ENCODE assay signal across 9 cellular contexts in the genomic region with DNA sequence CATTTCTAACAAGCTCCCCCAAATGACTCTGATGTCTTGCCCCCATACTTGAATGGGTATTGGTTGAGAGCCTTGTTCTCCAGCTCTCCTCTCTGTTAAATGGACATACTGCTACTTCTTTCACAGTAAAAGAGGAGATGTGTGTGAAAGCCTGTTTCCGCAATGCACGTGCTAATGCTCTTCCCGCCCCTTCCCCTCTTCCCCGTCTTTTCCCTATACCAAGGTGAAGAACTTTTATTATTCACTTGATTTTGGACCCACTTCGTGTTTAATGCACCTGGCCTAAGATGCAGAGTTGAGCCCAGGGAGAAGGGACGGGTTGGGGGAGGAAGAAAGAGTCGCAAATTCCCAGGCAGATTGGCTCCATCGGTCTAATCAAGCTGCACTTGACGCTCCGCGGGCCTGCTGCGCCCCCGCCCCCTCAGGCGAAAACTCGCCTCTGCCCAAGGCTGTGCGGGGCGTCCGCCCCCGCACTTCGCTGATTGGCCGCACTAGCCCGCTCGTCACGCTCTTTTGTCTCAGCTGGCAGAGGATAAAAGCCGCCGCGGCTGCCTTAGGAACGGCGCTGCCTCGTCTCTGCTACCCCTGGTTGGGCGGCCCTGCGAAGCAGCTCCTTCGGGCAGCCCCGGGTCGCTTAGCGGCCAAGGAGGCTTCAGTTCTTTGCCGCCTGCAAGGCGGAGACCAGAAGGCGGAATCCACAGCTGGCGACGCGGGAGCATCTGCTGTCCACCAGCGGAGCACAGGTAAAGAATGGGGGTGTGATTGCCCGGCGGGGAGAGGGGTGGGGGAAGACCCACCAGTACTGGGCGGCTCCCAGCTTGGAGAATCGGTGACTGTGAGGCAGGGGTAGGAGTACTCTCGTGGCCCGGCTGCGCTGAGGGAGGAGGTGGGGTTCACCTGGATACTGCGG. TPM values are rescaled to one million over a fixed set of nuclear protein-coding genes. Genes with fewer than 3 reads are reported as not detected.
A peak's percentile ranks its signal among the peaks of the same experiment; 100 is the strongest.
DNase-seq lines count a peak whose midpoint lies in the region; ATAC-seq and TF ChIP-seq lines count a peak whose summit lies in the region.
"Had no signal": no experiment of that assay in that cellular context is flagged by ENCODE, and none has a peak within 500 bp of the region (broad histone marks: within the 10 kb centered on the region; RNA-seq: fewer than 3 reads in every experiment).

A gene (plus strand): TSS at position 562 of the 910 bp plus-strand sequence. CDS start 1,421 bp downstream, outside the sequence.

- no peaks in the 10 kb centered on the region for H3K36me3 ChIP-seq in testis (ENCODE audit: low read depth, missing control alignments)

- H3K4me1 Mint-ChIP-seq in naive B cell, result peaks cover 22 to 32% (median 28%) of the 10 kb centered on the region in 3 donors

- H3K4me3 Mint-ChIP-seq in naive B cell, result peak within 1 kb of the TSS; percentile 74 to 91 (median 86)

- H3K27me3 ChIP-seq in testis, result no peaks in the 10 kb centered on the region

- ATAC-seq in GM19463 (IDR thresholded peaks at IDR 0.05; ENCODE audit: unreplicated experiment) (peak; percentile 86), naive B cell (ENCODE audit: low read depth in 2 of 2) (peak; percentile 93 to 94), HG03520 (IDR thresholded peaks at IDR 0.05; ENCODE audit: unreplicated experiment) (no peak)

- peaks cover 0 to 5% (median 2%) of the 10 kb centered on the region in 7 donors for H3K9me3 Mint-ChIP-seq in naive B cell

- intact Hi-C loops in testis (cut with DNase I; ENCODE audit: low total_unique reads), result no loop called here

- in situ Hi-C loops in ACHN (cut with HindIII; ENCODE audit: low pct_ligation_motif_present, low pct_unique_long_range_greater_than_20kb, low sequenced_read_pairs), result loop anchor here (25.0 kb wide), 1 partner anchor 186 kb away; no protein-coding TSS in a partner anchor

- H3K4me1 ChIP-seq in testis, result no peaks in the 10 kb centered on the region

- no peaks in the 10 kb centered on the region for H3K9me3 ChIP-seq in testis

- H3K27me3 Mint-ChIP-seq in naive B cell, result peaks cover 33 to 50% (median 43%) of the 10 kb centered on the region in 3 donors

- H3K4me3 ChIP-seq in epithelial cell of esophagus (ENCODE audit: low read length) (no peak within 1 kb of the TSS), testis (peak within 1 kb of the TSS in 1 of 2 donors; percentile 47)

- TF ChIP-seq POLR2A in testis (IDR thresholded peaks at IDR 0.05), result no peak

- WGBS in testis, 2 donors, result 7 to 13% methylated on average over 10 to 20 of the region's 51 CpGs

- no peaks in the 10 kb centered on the region for H3K36me3 Mint-ChIP-seq in naive B cell

- TF ChIP-seq CTCF in epithelial cell of esophagus (IDR thresholded peaks at IDR 0.05; ENCODE audit: insufficient read depth, low read depth, low read length, missing control alignments) (no peak), testis (IDR thresholded peaks at IDR 0.05) (no peak)

- H3K27ac Mint-ChIP-seq in naive B cell, result peak within 1 kb of the TSS in 4 of 6 donors; percentile 18 to 81 (median 66)

- DNase-seq in ACHN (peak; percentile 45), NCI-H2196 treated with DMSO at 0.1 percent for 48 hours (lab: John Stamatoyannopoulos, UW; ENCODE audit: unreplicated experiment) (peak; percentile 15), epithelial cell of esophagus (ENCODE audit: low read depth) (peak; percentile 14), naive B cell (peak; percentile 52), testis (peak; percentile 64)
- peak; percentile 50 for DNase-seq in activated CD8-positive, alpha-beta memory T cell treated with anti-CD3 and anti-CD28 coated beads, Interleukin-2, amount 50 U/mL, for 4 hours

- H3K27ac ChIP-seq in testis, result no peak within 1 kb of the TSS
- H3K27ac ChIP-seq: epithelial cell of prostate had no signal

RNA-seq across cellular contexts. Expression of the gene that starts here (rescaled TPM):
- polyA plus RNA-seq in naive B cell (ENCODE audit: low read depth in 6 of 6) (under 1 TPM in 2 of 6 donors, not detected in 4; 0.20 to 0.22 TPM), testis (ENCODE audit: insufficient read depth, low read depth, low replicate concordance) (8.1 TPM)
- total RNA-seq in testis, result under 1 TPM; 0.31 to 0.79 TPM

Comparison
In these comparisons a context has a peak if more than half of its experiments do, and no peak if none do; other contexts are left out.
1. Peak in DNase-seq and ATAC-seq in naive B cell; RNA of the gene not detected or under 1 TPM.
2. DNase-seq: peak in every context shown above with its lines; median percentile 64 in testis; 52 in naive B cell; 50 in activated CD8-positive, alpha-beta memory T cell treated with anti-CD3 and anti-CD28 coated beads, Interleukin-2, amount 50 U/mL, for 4 hours; 45 in ACHN; 15 in NCI-H2196 treated with DMSO at 0.1 percent for 48 hours; 14 in epithelial cell of esophagus.